25 cellular contexts compared by ENCODE assay signal in the genomic region with DNA sequence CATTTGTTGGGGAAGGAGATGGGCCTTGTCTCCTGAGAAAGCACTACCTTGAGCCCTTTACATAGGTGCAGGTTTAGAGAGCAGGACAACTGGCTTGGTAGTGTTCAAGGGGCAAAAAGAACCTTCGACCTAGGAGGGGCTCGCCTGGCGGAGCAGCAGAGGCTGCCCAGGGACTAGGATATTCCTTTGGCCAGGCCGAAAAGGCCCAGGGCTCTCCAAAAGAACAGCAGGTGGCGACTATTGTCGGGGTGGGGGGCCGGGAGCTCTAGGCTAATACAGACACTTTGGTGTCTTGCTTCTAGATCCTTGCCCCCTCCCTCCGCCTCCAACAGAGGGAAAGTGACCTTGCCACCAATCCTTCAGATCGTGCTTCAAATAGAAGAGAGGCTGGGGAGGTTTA. TPM values are rescaled to one million over a fixed set of nuclear protein-coding genes. Genes with fewer than 3 reads are reported as not detected.
DNase-seq lines count a peak whose midpoint lies in the region; ATAC-seq and TF ChIP-seq lines count a peak whose summit lies in the region.
"Had no signal": no experiment of that assay in that cellular context is flagged by ENCODE, and none has a peak within 500 bp of the region (broad histone marks: within the 10 kb centered on the region; RNA-seq: fewer than 3 reads in every experiment).

No MANE protein-coding gene starts in this region.

- H3K27me3 ChIP-seq in GM23338 (ENCODE audit: insufficient read depth) (peaks cover 13% of the 10 kb centered on the region), neural progenitor cell (peaks cover 62% of the 10 kb centered on the region)

- TF ChIP-seq CTCF in GM23338 (conservative IDR thresholded peaks at IDR 0.05; ENCODE audit: low read depth in 2 of 2) (no peak), WTC11 (IDR thresholded peaks at IDR 0.05) (no peak), glutamatergic neuron (IDR thresholded peaks at IDR 0.05; ENCODE audit: partially characterized antibody, unreplicated experiment) (no peak), neural progenitor cell (IDR thresholded peaks at IDR 0.05) (no peak)

- no peaks in the 10 kb centered on the region for H3K9me3 Mint-ChIP-seq in GM23338
- no peaks in the 10 kb centered on the region for H3K9me3 Mint-ChIP-seq in WTC11
- no peaks in the 10 kb centered on the region for H3K9me3 Mint-ChIP-seq in glutamatergic neuron (ENCODE audit: unreplicated experiment)
- H3K9me3 Mint-ChIP-seq in neural progenitor cell = no peaks in the 10 kb centered on the region
- no peaks in the 10 kb centered on the region for H3K9me3 Mint-ChIP-seq in activated T-helper 2 cell treated with anti-CD3 and anti-CD28 coated beads, Interferon-gamma antibody, Interleukin-2, Interleukin-4, amounts not matched to agents 10 μg/mL and 5 μg/mL and 100 μg/mL, durations not matched to agents 14 hours and 24 hours and 36 hours
- H3K9me3 Mint-ChIP-seq: CD4-positive, alpha-beta memory T cell had no signal

- H2AFZ ChIP-seq in GM23338 (no peak overlapping the region), neural progenitor cell (replicated peaks) (no peak overlapping the region)
- H2AFZ ChIP-seq: GM23248 had no signal

- H4K20me1 ChIP-seq in GM23338 (replicated peaks; ENCODE audit: insufficient read depth) (no peaks in the 10 kb centered on the region), neural progenitor cell (ENCODE audit: low read depth) (no peaks in the 10 kb centered on the region)

- H3K9ac ChIP-seq in neural progenitor cell = no peak overlapping the region
- H3K9ac ChIP-seq: GM23248, SK-N-SH had no signal

- H3F3A ChIP-seq in GM23338 (replicated peaks; ENCODE audit: low read depth) (no peaks in the 10 kb centered on the region), neural progenitor cell (ENCODE audit: low read depth) (no peaks in the 10 kb centered on the region)

- CTCF ChIA-PET in WTC11 (lab: Charles Lee) = interaction anchor here (1.0 to 2.0 kb wide), 7 partner anchors 10 to 259 kb away, joined by 3 to 18 read pairs (median 6); no protein-coding TSS in a partner anchor

- ATAC-seq in GM23338 (peak; percentile 78), WTC11 (peak; percentile 59)
- ATAC-seq: A549, PC-3 had no signal

- H3K4me1 ChIP-seq in GM23338 (ENCODE audit: insufficient read depth) (no peaks in the 10 kb centered on the region; the same call in 1 of the 2 replicates), neural progenitor cell (no peaks in the 10 kb centered on the region)
- H3K4me1 ChIP-seq: A549, Caco-2 had no signal

- H3K27me3 Mint-ChIP-seq in GM23338 (ENCODE audit: insufficient read depth, low read depth, poor library complexity) (peaks cover 29% of the 10 kb centered on the region), WTC11 (ENCODE audit: low read depth) (peaks cover 48% of the 10 kb centered on the region), glutamatergic neuron (ENCODE audit: unreplicated experiment) (peaks cover 2% of the 10 kb centered on the region), neural progenitor cell (ENCODE audit: insufficient read depth, low read depth) (peaks cover 6% of the 10 kb centered on the region)
- peaks cover 21% of the 10 kb centered on the region for H3K27me3 Mint-ChIP-seq in activated T-helper 2 cell treated with anti-CD3 and anti-CD28 coated beads, Interferon-gamma antibody, Interleukin-2, Interleukin-4, amounts not matched to agents 10 μg/mL and 5 μg/mL and 100 μg/mL, durations not matched to agents 14 hours and 24 hours and 36 hours (ENCODE audit: low read depth)

- H3K4me1 Mint-ChIP-seq in GM23338 = peaks cover 53% of the 10 kb centered on the region
- H3K4me1 Mint-ChIP-seq in WTC11 = peaks cover 60% of the 10 kb centered on the region
- H3K4me1 Mint-ChIP-seq in glutamatergic neuron (ENCODE audit: low read depth, unreplicated experiment) = peaks cover 22% of the 10 kb centered on the region
- peaks cover 56% of the 10 kb centered on the region for H3K4me1 Mint-ChIP-seq in neural progenitor cell
- H3K4me1 Mint-ChIP-seq in activated T-helper 2 cell treated with anti-CD3 and anti-CD28 coated beads, Interferon-gamma antibody, Interleukin-2, Interleukin-4, amounts not matched to agents 10 μg/mL and 5 μg/mL and 100 μg/mL, durations not matched to agents 14 hours and 24 hours and 36 hours (ENCODE audit: low read depth) = no peaks in the 10 kb centered on the region
- H3K4me1 Mint-ChIP-seq: CD4-positive, alpha-beta memory T cell had no signal

- H3K36me3 Mint-ChIP-seq in GM23338 (ENCODE audit: low read depth) = no peaks in the 10 kb centered on the region
- no peaks in the 10 kb centered on the region for H3K36me3 Mint-ChIP-seq in WTC11
- H3K36me3 Mint-ChIP-seq in glutamatergic neuron (ENCODE audit: unreplicated experiment) = no peaks in the 10 kb centered on the region
- H3K36me3 Mint-ChIP-seq in neural progenitor cell = no peaks in the 10 kb centered on the region
- no peaks in the 10 kb centered on the region for H3K36me3 Mint-ChIP-seq in activated T-helper 2 cell treated with anti-CD3 and anti-CD28 coated beads, Interferon-gamma antibody, Interleukin-2, Interleukin-4, amounts not matched to agents 10 μg/mL and 5 μg/mL and 100 μg/mL, durations not matched to agents 14 hours and 24 hours and 36 hours (ENCODE audit: low read depth)
- H3K36me3 Mint-ChIP-seq: CD4-positive, alpha-beta memory T cell had no signal

- H3K27ac ChIP-seq in GM23338 (ENCODE audit: low read depth) (no peak overlapping the region), neural progenitor cell (no peak overlapping the region)
- H3K27ac ChIP-seq: A549, GM23248 had no signal

- POLR2A ChIA-PET in WTC11 (lab: Charles Lee) = no interaction called here

- intact Hi-C loops in activated T-helper 2 cell treated with anti-CD3 and anti-CD28 coated beads, Interferon-gamma antibody, Interleukin-2, Interleukin-4, amounts not matched to agents 10 μg/mL and 5 μg/mL and 100 μg/mL, durations not matched to agents 14 hours and 24 hours and 36 hours (cut with micrococcal nuclease) = no loop called here

- H3K9me3 ChIP-seq in neural progenitor cell (ENCODE audit: low read depth) = no peaks in the 10 kb centered on the region
- H3K9me3 ChIP-seq: A549, Caco-2, SK-N-SH had no signal

- H3K4me3 Mint-ChIP-seq in GM23338 = peak overlapping the region; percentile 70
- H3K4me3 Mint-ChIP-seq in WTC11 = peak overlapping the region; percentile 67
- H3K4me3 Mint-ChIP-seq in glutamatergic neuron (ENCODE audit: unreplicated experiment) = peak overlapping the region; percentile 42
- H3K4me3 Mint-ChIP-seq in neural progenitor cell = peak overlapping the region; percentile 80
- H3K4me3 Mint-ChIP-seq in activated T-helper 2 cell treated with anti-CD3 and anti-CD28 coated beads, Interferon-gamma antibody, Interleukin-2, Interleukin-4, amounts not matched to agents 10 μg/mL and 5 μg/mL and 100 μg/mL, durations not matched to agents 14 hours and 24 hours and 36 hours (ENCODE audit: low read depth) = no peak overlapping the region
- H3K4me3 Mint-ChIP-seq: CD4-positive, alpha-beta memory T cell had no signal

- H3K79me2 ChIP-seq in GM23338 (replicated peaks; ENCODE audit: insufficient read depth) (no peaks in the 10 kb centered on the region), neural progenitor cell (ENCODE audit: low read depth) (no peaks in the 10 kb centered on the region)

- no peak overlapping the region; the same call in 1 of the 2 replicates for H3K4me2 ChIP-seq in GM23338
- H3K4me2 ChIP-seq in neural progenitor cell = peak overlapping the region; percentile 6
- H3K4me2 ChIP-seq: A549, SK-N-SH had no signal

- H3K36me3 ChIP-seq in GM23338 (ENCODE audit: insufficient read depth) (no peaks in the 10 kb centered on the region), neural progenitor cell (no peaks in the 10 kb centered on the region)

- H3K27ac Mint-ChIP-seq in GM23338 = no peak overlapping the region
- H3K27ac Mint-ChIP-seq in WTC11 = no peak overlapping the region
- no peak overlapping the region for H3K27ac Mint-ChIP-seq in glutamatergic neuron (ENCODE audit: unreplicated experiment)
- H3K27ac Mint-ChIP-seq in neural progenitor cell = peak overlapping the region; percentile 95
- no peak overlapping the region for H3K27ac Mint-ChIP-seq in activated T-helper 2 cell treated with anti-CD3 and anti-CD28 coated beads, Interferon-gamma antibody, Interleukin-2, Interleukin-4, amounts not matched to agents 10 μg/mL and 5 μg/mL and 100 μg/mL, durations not matched to agents 14 hours and 24 hours and 36 hours
- H3K27ac Mint-ChIP-seq: CD4-positive, alpha-beta memory T cell had no signal

- DNase-seq in GM23338 (ENCODE audit: low spot score) (no peak), WTC11 (ENCODE audit: low spot score) (no peak), glutamatergic neuron (no peak), neural progenitor cell (ENCODE audit: low spot score) (peak; percentile 34), NCI-H1048 (lab: John Stamatoyannopoulos, UW) (no peak), iPS-NIHi11 (ENCODE audit: low spot score) (no peak)
- no peak for DNase-seq in activated T-helper 2 cell treated with anti-CD3 and anti-CD28 coated beads, Interferon-gamma antibody, Interleukin-2, Interleukin-4, amounts not matched to agents 10 μg/mL and 5 μg/mL and 100 μg/mL, durations not matched to agents 14 hours and 24 hours and 36 hours (ENCODE audit: low spot score)
- DNase-seq: Caco-2; CD4-positive, alpha-beta memory T cell; DMS79 treated with DMSO at 0.1 percent for 48 hours; GM23248; HCEC 1CT; Kasumi-1; NCI-H1105 treated with DMSO at 0.1 percent for 48 hours; NCI-H146; NCI-H1930; NCI-H2107; NCI-H524; NCI-H748 treated with DMSO at 0.1 percent for 48 hours; NK-92 treated with Interleukin-12 subunit alpha and Interleukin-12 subunit beta, amount 100 ng/mL, for 24 hours; PC-3; SK-N-SH; SW 1271 had no signal

- 0 out of 2 replicates have a peak overlapping the region, but pooled peaks have one; percentile 26 for H3K4me3 ChIP-seq in GM23338
- H3K4me3 ChIP-seq in neural progenitor cell = no peak overlapping the region
- H3K4me3 ChIP-seq: A549, GM23248 had no signal

- H3K9me2 ChIP-seq in GM23338 (ENCODE audit: insufficient read depth) = no peaks in the 10 kb centered on the region
- H3K9me2 ChIP-seq: SK-N-SH had no signal

TF ChIP-seq in WTC11, 78 proteins besides CTCF, POLR2A, EP300 and RAD21 (continues in another document):
- TF ChIP-seq SOX15 (CRISPR knock-in tag; IDR thresholded peaks at IDR 0.05) = no peak

RNA-seq across cellular contexts. Expression of a gene that starts 7.1 kb away (rescaled TPM):
- 0.62 and 1.1 TPM in 2 replicates for total RNA-seq in GM23338 (2014; rRNA removed; shearing (Covaris generic))
- polyA plus RNA-seq in GM23338 (2016; fragmentation: Nextera tagmentation; extraction: Ambion mirVana) = 1.4 and 1.5 TPM in 2 replicates
- total RNA-seq in WTC11 (2021) (3.3 to 3.6 TPM (median 3.6 TPM) in 3 replicates), glutamatergic neuron (ENCODE audit: unreplicated experiment) (1.8 TPM), neural progenitor cell (ENCODE audit: low replicate concordance) (not detected in 2 replicates)
- total RNA-seq in activated T-helper 2 cell treated with anti-CD3 and anti-CD28 coated beads, Interferon-gamma antibody, Interleukin-2, Interleukin-4, amounts not matched to agents 10 μg/mL and 5 μg/mL and 100 μg/mL, durations not matched to agents 14 hours and 24 hours and 36 hours = not detected in 2 replicates
- total RNA-seq: Caco-2; CD4-positive, alpha-beta memory T cell; GM23248; M059J; PC-3 had no signal
- polyA plus RNA-seq: A549; CD4-positive, alpha-beta memory T cell; GM23248; SK-N-SH had no signal
